31 cellular contexts compared by ENCODE assay signal in genomic region chr12:107624493-107624892, GRCh38.
A peak's percentile ranks its signal among the peaks of the same experiment; 100 is the strongest.
DNase-seq lines count a peak whose midpoint lies in the region; ATAC-seq, FAIRE-seq and TF ChIP-seq lines count a peak whose summit lies in the region.
"Had no signal": no experiment of that assay in that cellular context is flagged by ENCODE, and none has a peak within 500 bp of the region (broad histone marks: within the 10 kb centered on the region; RNA-seq: fewer than 3 reads in every experiment).

No MANE protein-coding gene starts in this region.

- no peak for TF ChIP-seq RAD21 in SK-N-SH (IDR thresholded peaks at IDR 0.05; ENCODE audit: low read length)
- TF ChIP-seq RAD21 in K562 (CRISPR knock-in tag; conservative IDR thresholded peaks at IDR 0.05 in 1 of 2, IDR thresholded peaks at IDR 0.05 in 1 of 2): no peak

- no peak for TF ChIP-seq POLR2A in K562 (conservative IDR thresholded peaks at IDR 0.05)

- H3K9me1 ChIP-seq in K562 (ENCODE audit: control insufficient read depth, insufficient read depth, low read length): no peaks in the 10 kb centered on the region

- H4K20me1 ChIP-seq in SK-N-SH (ENCODE audit: insufficient read depth) (no peaks in the 10 kb centered on the region), K562 (replicated peaks; ENCODE audit: control insufficient read depth, insufficient read depth, low read length) (no peaks in the 10 kb centered on the region)
- H4K20me1 ChIP-seq: BLaER1; BLaER1 treated with 17β-estradiol and CSF1 and Interleukin-3, amounts not matched to agents 10 nM and 100 nM had no signal

- H3K9ac ChIP-seq in SK-N-SH: no peak overlapping the region
- no peak overlapping the region for H3K9ac ChIP-seq in K562 (ENCODE audit: insufficient read depth in 1 of 2, low read depth in 2 of 2, low read length in 2 of 2)
- H3K9ac ChIP-seq: BLaER1; BLaER1 treated with 17β-estradiol and CSF1 and Interleukin-3, amounts not matched to agents 10 nM and 100 nM had no signal

- H3F3A ChIP-seq in SK-N-SH (replicated peaks; ENCODE audit: insufficient read depth): no peaks in the 10 kb centered on the region

- ATAC-seq in SK-N-SH treated with all-trans-retinoic acid at 6 μM for 48 hours (no peak), K562 (no peak)
- ATAC-seq: A549; CD8-positive, alpha-beta T cell had no signal

- CTCF ChIA-PET in SK-N-SH (lab: Yijun Ruan, JAX) (no interaction called here), K562 (lab: Yijun Ruan, JAX; ENCODE audit: low intra/inter-chr PET ratio) (no interaction called here)

- H3K36me3 ChIP-seq in SK-N-SH (replicated peaks in 1 of 2; ENCODE audit: control insufficient read depth in 1 of 2, insufficient read depth in 2 of 2, low read length in 1 of 2) (no peaks in the 10 kb centered on the region), K562 (ENCODE audit: control insufficient read depth, insufficient read depth, low read length) (no peaks in the 10 kb centered on the region)
- H3K36me3 ChIP-seq: BE2C, BLaER1 had no signal

- no peak for TF ChIP-seq EP300 in SK-N-SH (IDR thresholded peaks at IDR 0.05; ENCODE audit: borderline replicate concordance in 1 of 2, low read depth in 1 of 2, low read length in 1 of 2)
- TF ChIP-seq EP300 in K562 (IDR thresholded peaks at IDR 0.05; ENCODE audit: low read length): no peak

- H3K9me3 ChIP-seq in SK-N-SH (0 out of 2 replicates have a peak, but pooled peaks cover 3% of the 10 kb centered on the region), K562 (replicated peaks; ENCODE audit: control insufficient read depth, insufficient read depth, low read depth, low read length) (no peaks in the 10 kb centered on the region)
- H3K9me3 ChIP-seq: BE2C, Caco-2 had no signal

- H3K79me2 ChIP-seq in SK-N-SH (ENCODE audit: insufficient read depth) (no peaks in the 10 kb centered on the region), K562 (ENCODE audit: control insufficient read depth, insufficient read depth, low read length) (no peaks in the 10 kb centered on the region)

- no TSS peak for BruUV-seq in K562 (replicated peaks; lab: Mats Ljungman, UMichigan)

- no peak overlapping the region for H3K4me2 ChIP-seq in SK-N-SH
- no peak overlapping the region for H3K4me2 ChIP-seq in K562 (ENCODE audit: insufficient read depth, low read length)
- H3K4me2 ChIP-seq: A549; BLaER1; BLaER1 treated with 17β-estradiol and CSF1 and Interleukin-3, amounts not matched to agents 10 nM and 100 nM had no signal

- no peak overlapping the region for H2AFZ ChIP-seq in SK-N-SH (ENCODE audit: low read depth)
- H2AFZ ChIP-seq in K562 (ENCODE audit: low read depth, low read length): no peak overlapping the region

- in situ Hi-C loops in K562 (cut with MboI): loop anchor here (25.0 kb wide), 1 partner anchor 687 kb away; no protein-coding TSS in a partner anchor

- no peaks in the 10 kb centered on the region for H3K4me1 ChIP-seq in SK-N-SH (ENCODE audit: control insufficient read depth in 1 of 2, insufficient read depth in 2 of 2, low read depth in 1 of 2, low read length in 1 of 2)
- H3K4me1 ChIP-seq in K562 (replicated peaks in 1 of 2; ENCODE audit: control insufficient read depth in 2 of 2, insufficient read depth in 2 of 2, low read length in 2 of 2): no peaks in the 10 kb centered on the region
- H3K4me1 ChIP-seq: A549, BE2C, BLaER1, Caco-2 had no signal

- WGBS in SK-N-SH (ENCODE audit: low lambda C conversion rate): 72% methylated on average over 4 of the region's 4 CpGs
- 3% methylated on average over 4 of the region's 4 CpGs for WGBS in K562 (ENCODE audit: insufficient coverage, low coverage, missing lambda C conversion rate)

- no peaks in the 10 kb centered on the region for H3K9me2 ChIP-seq in SK-N-SH

- intact Hi-C loops in K562 (cut with micrococcal nuclease): no loop called here

- H3K4me3 ChIP-seq in SK-N-SH (ENCODE audit: low read depth in 2 of 2, low read length in 1 of 2): no peak overlapping the region
- H3K4me3 ChIP-seq in K562: no peak overlapping the region
- H3K4me3 ChIP-seq: A549; BLaER1; BLaER1 treated with 17β-estradiol and CSF1 and Interleukin-3, amounts not matched to agents 10 nM and 100 nM had no signal

- TF ChIP-seq CTCF in SK-N-SH (IDR thresholded peaks at IDR 0.05) (no peak), K562 (IDR thresholded peaks at IDR 0.05 in 2 of 3, conservative IDR thresholded peaks at IDR 0.05 in 1 of 3; ENCODE audit: insufficient read depth in 2 of 3, low read depth in 1 of 3, low read length in 3 of 3) (no peak)

- DNase-seq in SK-N-SH (no peak), K562 (ENCODE audit: extremely low read depth in 1 of 4, low spot score in 3 of 4) (no peak), activated T-cell treated with anti-CD3 and anti-CD28 coated beads for 4 hours (no peak)
- DNase-seq: 8988T; ACHN; AML-193; BE2C; C1 segment of cervical spinal cord; Caco-2; Calu3; CD4-positive, alpha-beta memory T cell; CD4-positive, alpha-beta T cell; CD4-positive, CD25-positive, alpha-beta regulatory T cell; CD8-positive, alpha-beta memory T cell; CD8-positive, alpha-beta T cell; COR-L47; DMS 273 treated with DMSO at 0.1 percent for 48 hours; DMS153; DMS53; DMS79; DMS79 treated with DMSO at 0.1 percent for 48 hours; DND-41; EL had no signal

- H3K27me3 ChIP-seq in SK-N-SH (ENCODE audit: insufficient read depth) (no peaks in the 10 kb centered on the region), K562 (ENCODE audit: control insufficient read depth in 2 of 2, insufficient read depth in 2 of 2, low read length in 2 of 2) (peaks cover 2 to 34% of the 10 kb centered on the region in 2 experiments; a peak in 4 of 5 replicates)
- H3K27me3 ChIP-seq: BE2C; BLaER1; BLaER1 treated with 17β-estradiol and CSF1 and Interleukin-3, amounts not matched to agents 10 nM and 100 nM had no signal

- POLR2A ChIA-PET in SK-N-SH (lab: Yijun Ruan, JAX) (no interaction called here), K562 (lab: Yijun Ruan, JAX) (no interaction called here)

- H3K27ac ChIP-seq in SK-N-SH (ENCODE audit: low read depth in 2 of 2, low read length in 1 of 2) (no peak overlapping the region), K562 (ENCODE audit: extremely low read depth, low read depth, low read length) (no peak overlapping the region)
- H3K27ac ChIP-seq: 22Rv1; A549; BLaER1; BLaER1 treated with 17β-estradiol and CSF1 and Interleukin-3, amounts not matched to agents 10 nM and 100 nM; C4-2B had no signal

- FAIRE-seq in K562 (lab: Jason Lieb, UNC): no peak
- FAIRE-seq: A204.1, D721Med had no signal

TF ChIP-seq in SK-N-SH treated with all-trans-retinoic acid at 6 μM for 48 hours, 23 proteins besides CTCF, POLR2A, EP300 and RAD21 (continues in another document):
- peak; percentile 72 for TF ChIP-seq ZNF8 (CRISPR knock-in tag; IDR thresholded peaks at IDR 0.05)

TF ChIP-seq in SK-N-SH, 30 proteins besides CTCF, POLR2A, EP300 and RAD21 (continues in another document):
- no peak for TF ChIP-seq USF1 (IDR thresholded peaks at IDR 0.05; ENCODE audit: borderline replicate concordance, low read depth)
- no peak for TF ChIP-seq RFX5 (IDR thresholded peaks at IDR 0.05; ENCODE audit: low read length)
- TF ChIP-seq MXI1 (IDR thresholded peaks at IDR 0.05; ENCODE audit: low read depth, low read length): no peak
- TF ChIP-seq EZH2phosphoT487 (IDR thresholded peaks at IDR 0.05; ENCODE audit: borderline replicate concordance, low read depth): no peak
- no peak for TF ChIP-seq NFIC (IDR thresholded peaks at IDR 0.05; ENCODE audit: borderline replicate concordance)
- TF ChIP-seq TAF1 (IDR thresholded peaks at IDR 0.05; ENCODE audit: borderline replicate concordance, low read depth, low read length): no peak
- no peak for TF ChIP-seq TEAD4 (IDR thresholded peaks at IDR 0.05; ENCODE audit: borderline replicate concordance, insufficient read depth)
- no peak for TF ChIP-seq FOSL2 (IDR thresholded peaks at IDR 0.05; ENCODE audit: borderline replicate concordance, low read depth)
- TF ChIP-seq POLR2AphosphoS5 (IDR thresholded peaks at IDR 0.05; ENCODE audit: low read depth, low read length): no peak
- TF ChIP-seq FOXM1 (IDR thresholded peaks at IDR 0.05; ENCODE audit: low read depth): no peak
- no peak for TF ChIP-seq GABPA (IDR thresholded peaks at IDR 0.05; ENCODE audit: low read depth)
- TF ChIP-seq YY1 (IDR thresholded peaks at IDR 0.05; ENCODE audit: low read depth): no peak
- no peak for TF ChIP-seq MEF2A (IDR thresholded peaks at IDR 0.05; ENCODE audit: borderline replicate concordance, low read depth)
